ENCODE assay signal across 8 cellular contexts in the genomic region with DNA sequence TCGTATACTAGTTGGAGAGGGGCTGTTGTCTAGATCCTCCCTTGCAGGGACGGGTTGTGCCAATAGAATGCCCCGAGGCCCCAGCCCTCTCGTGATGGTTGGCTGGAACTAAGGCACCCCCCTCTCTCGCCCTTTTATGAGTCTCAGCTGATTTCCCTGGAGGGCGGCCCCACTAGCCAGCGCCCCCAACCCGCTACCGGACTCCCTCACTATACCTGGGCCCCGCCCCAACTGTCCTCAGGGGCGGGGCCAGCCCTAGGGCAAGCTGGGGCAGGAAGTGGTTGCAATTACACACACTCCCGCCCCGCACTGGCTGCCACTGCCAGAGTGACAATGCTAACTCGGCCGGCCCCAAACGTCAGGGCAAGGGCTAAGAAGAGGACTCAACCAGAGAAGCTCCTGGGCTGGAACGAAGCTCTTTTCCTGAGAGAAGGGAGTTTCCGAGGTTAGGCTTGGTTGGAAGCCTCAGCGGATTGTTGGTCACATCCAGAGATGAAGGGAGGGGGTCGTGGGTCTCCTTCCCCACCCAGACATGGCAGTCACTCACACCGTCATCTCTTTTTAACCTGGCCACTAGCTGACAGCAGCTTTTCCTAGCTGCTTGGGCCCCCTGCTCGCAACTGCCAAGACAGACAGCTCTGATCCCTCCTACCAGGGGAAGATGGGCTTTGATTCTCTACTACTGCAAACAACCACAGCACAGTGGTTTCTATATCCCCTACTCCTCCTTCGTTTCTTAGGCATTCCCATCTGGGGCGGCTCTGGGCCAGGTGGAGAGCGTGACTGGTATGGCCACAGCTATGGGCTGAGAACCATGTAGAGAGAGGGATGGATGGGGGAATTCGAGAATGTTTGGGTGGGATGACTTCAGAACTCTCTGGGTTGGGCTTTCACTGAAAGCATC. TPM values are rescaled to one million over a fixed set of nuclear protein-coding genes. Genes with fewer than 3 reads are reported as not detected.
DNase-seq lines count a peak whose midpoint lies in the region; ATAC-seq and TF ChIP-seq lines count a peak whose summit lies in the region.

No MANE protein-coding gene starts in this region.

- no peaks in the 10 kb centered on the region for H3K9me2 ChIP-seq in MM.1S (replicated peaks; ENCODE audit: insufficient read depth, low read length)

- H3K4me1 ChIP-seq in MM.1S (ENCODE audit: low read length) (peaks cover 5% of the 10 kb centered on the region), transverse colon (peaks cover 0 to 21% (median 3%) of the 10 kb centered on the region in 4 donors)

- no peak for TF ChIP-seq EP300 in transverse colon (IDR thresholded peaks at IDR 0.05; ENCODE audit: low read depth)

- no peaks in the 10 kb centered on the region for H3K79me2 ChIP-seq in MM.1S (ENCODE audit: low read length)

- 47% methylated on average over 26 of the region's 26 CpGs; no CpG with 5 or more reads in 1 of the 2 donors for WGBS in transverse colon (ENCODE audit: low coverage in 1 of 2), 2 donors

- no peaks in the 10 kb centered on the region for H3K27me3 ChIP-seq in MM.1S (replicated peaks; ENCODE audit: insufficient read depth, low read length)
- no peaks in the 10 kb centered on the region for H3K27me3 ChIP-seq in transverse colon

- TF ChIP-seq CTCF in MM.1S (IDR thresholded peaks at IDR 0.05; ENCODE audit: low read length), result no peak
- no peak for TF ChIP-seq CTCF in transverse colon (IDR thresholded peaks at IDR 0.05)

- H3K9ac ChIP-seq in MM.1S (ENCODE audit: low read length), result peak overlapping the region; percentile 50; the same call in 1 of the 2 replicates

- H3K4me3 ChIP-seq in MM.1S (ENCODE audit: low read length) (peak overlapping the region; percentile 51), transverse colon (peak overlapping the region in 3 of 4 donors; percentile 12 to 36 (median 22))

- H3K27ac ChIP-seq in MM.1S (ENCODE audit: low read length), result peak overlapping the region; percentile 43; the same call in 1 of the 2 replicates
- peak overlapping the region; percentile 39 to 65 (median 55) for H3K27ac ChIP-seq in transverse colon

- H3K36me3 ChIP-seq in MM.1S (replicated peaks; ENCODE audit: insufficient read depth, low read length) (no peaks in the 10 kb centered on the region), transverse colon (no peaks in the 10 kb centered on the region)

- peak; percentile 65 for TF ChIP-seq POLR2A in transverse colon (IDR thresholded peaks at IDR 0.05)

- intact Hi-C loops in transverse colon (cut with DNase I; ENCODE audit: low total_unique reads), result no loop called here

- H2AFZ ChIP-seq in MM.1S (ENCODE audit: low read length), result peak overlapping the region; percentile 87

- peak; percentile 74 for DNase-seq in NCI-H82 (lab: John Stamatoyannopoulos, UW)
- no peak for DNase-seq in NCI-H82 treated with DMSO at 0.1 percent for 48 hours (lab: John Stamatoyannopoulos, UW; ENCODE audit: unreplicated experiment)
- DNase-seq in MM.1S, result peak; percentile 89
- DNase-seq in T-helper 9 cell, result peak; percentile 46
- DNase-seq in central memory CD4-positive, alpha-beta T cell, result peak; percentile 48
- DNase-seq in mucosa of gallbladder (ENCODE audit: low spot score), result peak; percentile 55
- DNase-seq in transverse colon, result peak; percentile 85

- H4K20me1 ChIP-seq in MM.1S (ENCODE audit: insufficient read depth, low read length), result no peaks in the 10 kb centered on the region

- in situ Hi-C loops in transverse colon (cut with MboI; ENCODE audit: low pct_ligation_motif_present in 1 of 4, low pct_unique_long_range_greater_than_20kb in 1 of 4, low sequenced_read_pairs in 3 of 4), result no loop called here

- ATAC-seq in HG02571 (IDR thresholded peaks at IDR 0.05; ENCODE audit: unreplicated experiment), result peak; percentile 76

- H3F3A ChIP-seq in MM.1S (ENCODE audit: insufficient read depth, low read length), result no peaks in the 10 kb centered on the region; the same call in 1 of the 2 replicates

- H3K9me3 ChIP-seq in MM.1S (replicated peaks; ENCODE audit: insufficient read depth, low read length) (no peaks in the 10 kb centered on the region), transverse colon (no peaks in the 10 kb centered on the region)

- H3K4me2 ChIP-seq in MM.1S (ENCODE audit: low read depth, low read length), result peak overlapping the region; percentile 80

RNA-seq across cellular contexts. Expression of gene BCORL1, which starts 21.0 kb away (rescaled TPM):
- total RNA-seq in mucosa of gallbladder (12.4 TPM), transverse colon (10 to 100 TPM in 1 of 4 donors, 1 to 10 TPM in 3; 5.6 to 11.6 (median 8.0) TPM)

RNA-seq across cellular contexts. Expression of gene UTP14A, which starts 55.5 kb away (rescaled TPM):
- total RNA-seq in mucosa of gallbladder, result 15.0 TPM
- 10 to 100 TPM in 2 of 4 donors, 1 to 10 TPM in 2; 7.2 to 14.7 (median 11.4) TPM for total RNA-seq in transverse colon
